25 cellular contexts compared by ENCODE assay signal in genomic region chr7:109386959-109387358, GRCh38.
"Had no signal": no experiment of that assay in that cellular context is flagged by ENCODE, and none has a peak within 500 bp of the region (broad histone marks: within the 10 kb centered on the region; RNA-seq: fewer than 3 reads in every experiment).

No MANE protein-coding gene starts in this region.

- H3K27ac Mint-ChIP-seq: naive B cell; natural killer cell; nephron; stimulated activated naive B cell treated with anti-CD40 and anti-IgM and Interleukin-4, amounts not matched to agents 10 μg/mL and 1 μg/mL and 100 μg/mL, for 72 hours; stimulated activated naive CD8-positive, alpha-beta T cell treated with anti-CD3 and anti-CD28 coated beads, Interleukin-15, Interleukin-2, amounts not matched to agents 100 ng/mL and 50 ng/mL, for 24 hours had no signal

- H3K4me1 Mint-ChIP-seq: naive B cell; natural killer cell; nephron; stimulated activated naive B cell treated with anti-CD40 and anti-IgM and Interleukin-4, amounts not matched to agents 10 μg/mL and 1 μg/mL and 100 μg/mL, for 72 hours had no signal

- H3K27me3 ChIP-seq: neutrophil, pancreas, right lobe of liver, sigmoid colon, stomach, thyroid gland, tibial nerve, upper lobe of left lung, vagina had no signal

- H3K36me3 Mint-ChIP-seq: naive B cell; stimulated activated naive B cell treated with anti-CD40 and anti-IgM and Interleukin-4, amounts not matched to agents 10 μg/mL and 1 μg/mL and 100 μg/mL, for 72 hours had no signal

- H3K27me3 Mint-ChIP-seq: naive B cell; stimulated activated naive B cell treated with anti-CD40 and anti-IgM and Interleukin-4, amounts not matched to agents 10 μg/mL and 1 μg/mL and 100 μg/mL, for 72 hours; stimulated activated naive CD8-positive, alpha-beta T cell treated with anti-CD3 and anti-CD28 coated beads, Interleukin-15, Interleukin-2, amounts not matched to agents 100 ng/mL and 50 ng/mL, for 24 hours had no signal

- ATAC-seq: natural killer cell, pancreas had no signal

- H3K27ac ChIP-seq: neutrophil, pancreas, prostate gland, right lobe of liver, sigmoid colon, stomach, thoracic aorta, thyroid gland, tibial nerve, upper lobe of left lung, vagina had no signal

- H3K4me3 ChIP-seq: pancreas, prostate gland, right lobe of liver, sigmoid colon, stomach, thoracic aorta, thyroid gland, tibial nerve, upper lobe of left lung, vagina had no signal

- H3K36me3 ChIP-seq: neutrophil, pancreas, prostate gland, right lobe of liver, sigmoid colon, stomach, thoracic aorta, thyroid gland, tibial nerve, upper lobe of left lung, vagina had no signal

- H3K4me3 Mint-ChIP-seq: naive B cell; natural killer cell; nephron; stimulated activated naive B cell treated with anti-CD40 and anti-IgM and Interleukin-4, amounts not matched to agents 10 μg/mL and 1 μg/mL and 100 μg/mL, for 72 hours; stimulated activated naive CD8-positive, alpha-beta T cell treated with anti-CD3 and anti-CD28 coated beads, Interleukin-15, Interleukin-2, amounts not matched to agents 100 ng/mL and 50 ng/mL, for 24 hours had no signal

- H3K9me3 ChIP-seq: neutrophil, pancreas, prostate gland, right lobe of liver, sigmoid colon, stomach, thoracic aorta, thyroid gland, tibial nerve, upper lobe of left lung, vagina had no signal

- H3K4me1 ChIP-seq: pancreas, prostate gland, right lobe of liver, sigmoid colon, stomach, thyroid gland, tibial nerve, upper lobe of left lung, vagina had no signal

- DNase-seq: naive B cell; natural killer cell; nucleus accumbens; retina; sigmoid colon; small intestine; stimulated activated CD4-positive, alpha-beta T cell treated with anti-CD3 and anti-CD28 coated beads, Interleukin-15, amount 100 ng/mL, for 24 hours; stimulated activated CD4-positive, alpha-beta T cell treated with anti-CD3 and anti-CD28 coated beads, Interleukin-2, amount 100 ng/mL, for 24 hours; stimulated activated CD4-positive, alpha-beta T cell treated with anti-CD3 and anti-CD28 coated beads, Interleukin-2, amount 100 ng/mL, for 48 hours; stimulated activated CD4-positive, alpha-beta T cell treated with anti-CD3 and anti-CD28 coated beads, Interleukin-4, amount 100 ng/mL, for 24 hours; stimulated activated naive B cell treated with anti-CD40 and anti-IgM and Interleukin-4, amounts not matched to agents 10 μg/mL and 1 μg/mL and 100 μg/mL, for 72 hours; stimulated activated naive CD4-positive, alpha-beta T cell treated with Interleukin-2 at 50 U/mL for 16 hours; stomach; thyroid gland; trophoblast cell had no signal
